In the genomic region with DNA sequence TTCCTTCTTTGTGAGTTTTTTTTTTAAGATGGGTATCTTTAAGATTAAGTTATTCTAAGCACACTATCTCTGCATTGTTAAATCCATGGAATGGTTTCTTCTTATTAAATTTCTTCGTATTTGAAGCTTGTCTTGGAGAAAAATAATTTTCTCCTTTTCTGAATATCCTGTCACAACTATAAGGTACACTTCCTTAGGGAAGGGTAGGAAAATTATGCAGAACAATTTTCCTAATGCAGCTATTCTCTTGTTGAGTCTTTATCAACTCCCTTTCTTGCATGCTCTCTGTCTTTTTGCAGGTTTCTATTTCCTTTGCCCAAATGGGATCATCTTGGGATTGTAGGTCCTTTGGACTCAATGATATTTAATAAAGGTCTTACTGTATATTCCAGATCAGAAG, we compare ENCODE assay signal across 32 cellular contexts.
"Had no signal": no experiment of that assay in that cellular context is flagged by ENCODE, and none has a peak within 500 bp of the region (broad histone marks: within the 10 kb centered on the region; RNA-seq: fewer than 3 reads in every experiment).

No MANE protein-coding gene starts in this region.

- H3K27ac ChIP-seq: KMS-11 had no signal

- H3K27me3 ChIP-seq: MG63 had no signal

- H3K9me3 ChIP-seq: MG63 had no signal

- H3K36me3 ChIP-seq: MG63 had no signal

- DNase-seq: Karpas-422, Kasumi-1, KG1, MG63, NCI-H1048, NCI-H1092, NCI-H1092 treated with DMSO at 0.1 percent for 48 hours, NCI-H1105, NCI-H1436, NCI-H1436 treated with DMSO at 0.1 percent for 48 hours, NCI-H146, NCI-H1694, NCI-H1694 treated with DMSO at 0.1 percent for 48 hours, NCI-H187, NCI-H187 treated with DMSO at 0.1 percent for 48 hours, NCI-H1930, NCI-H2029, NCI-H2029 treated with DMSO at 0.1 percent for 48 hours, NCI-H2081, NCI-H2081 treated with DMSO at 0.1 percent for 48 hours, NCI-H2107, NCI-H2171, NCI-H2171 treated with DMSO at 0.1 percent for 48 hours, NCI-H2227 treated with DMSO at 0.1 percent for 48 hours, NCI-H226, NCI-H345, NCI-H446, NCI-H446 treated with DMSO at 0.1 percent for 48 hours, NCI-H510A, NCI-H510A treated with DMSO at 0.1 percent for 48 hours, NCI-H524 had no signal

- H3K4me2 ChIP-seq: KMS-11 had no signal

- H3K9ac ChIP-seq: KMS-11 had no signal

- H3K4me3 ChIP-seq: MG63 had no signal
